ENCODE assay signal across 17 cellular contexts in genomic region chrX:45716747-45717146, GRCh38.
"Had no signal": no experiment of that assay in that cellular context is flagged by ENCODE, and none has a peak within 500 bp of the region (broad histone marks: within the 10 kb centered on the region; RNA-seq: fewer than 3 reads in every experiment).

No MANE protein-coding gene starts in this region.

- FAIRE-seq: pancreas had no signal

- H3K27ac ChIP-seq: brain microvascular endothelial cell, pancreas, stomach had no signal

- H3K4me1 ChIP-seq: pancreas, stomach had no signal

- H3K27me3 ChIP-seq: brain microvascular endothelial cell had no signal

- H3K27ac Mint-ChIP-seq: activated CD4-positive, alpha-beta T cell treated with anti-CD3 and anti-CD28 coated beads, Interleukin-2, amount 10 ng/mL, durations not matched to agents 7 days and 5 days; activated naive CD4-positive, alpha-beta T cell treated with anti-CD3 and anti-CD28 coated beads, Interleukin-2, amount 50 U/mL, for 72 hours; endodermal cell; T-helper 17 cell had no signal

- H3K4me3 ChIP-seq: pancreas, stomach, thoracic aorta had no signal

- H3K27me3 Mint-ChIP-seq: activated CD4-positive, alpha-beta T cell treated with anti-CD3 and anti-CD28 coated beads, Interleukin-2, amount 10 ng/mL, durations not matched to agents 7 days and 5 days; T-helper 17 cell had no signal

- H3K4me3 Mint-ChIP-seq: activated CD4-positive, alpha-beta T cell treated with anti-CD3 and anti-CD28 coated beads, Interleukin-2, amount 10 ng/mL, durations not matched to agents 7 days and 5 days; endodermal cell; neural crest cell; T-helper 17 cell had no signal

- H3K9me3 ChIP-seq: pancreas, stomach, thoracic aorta had no signal

- H3K4me1 Mint-ChIP-seq: endodermal cell had no signal

- H3K36me3 Mint-ChIP-seq: activated naive CD4-positive, alpha-beta T cell treated with anti-CD3 and anti-CD28 coated beads, Interleukin-2, amount 50 U/mL, for 72 hours had no signal

- ATAC-seq: activated naive CD4-positive, alpha-beta T cell treated with anti-CD3 and anti-CD28 coated beads, Interleukin-2, amount 50 U/mL, for 72 hours; left lobe of liver; pancreas; T-helper 17 cell had no signal

- H3K9me3 Mint-ChIP-seq: activated naive CD4-positive, alpha-beta T cell treated with anti-CD3 and anti-CD28 coated beads, Interleukin-2, amount 50 U/mL, for 72 hours had no signal

- H3K36me3 ChIP-seq: brain microvascular endothelial cell, pancreas, stomach, thoracic aorta had no signal

- DNase-seq: activated CD4-positive, alpha-beta T cell treated with anti-CD3 and anti-CD28 coated beads, Interleukin-2, amount 10 ng/mL, durations not matched to agents 7 days and 5 days; activated CD4-positive, CD25-positive, alpha-beta regulatory T cell; activated T-cell treated with anti-CD3 and anti-CD28 coated beads for 4 hours; amygdala; brain microvascular endothelial cell; endodermal cell; foreskin melanocyte; head of caudate nucleus; pancreas; stimulated activated CD4-positive, alpha-beta T cell treated with anti-CD3 and anti-CD28 coated beads, Interleukin-15, amount 100 ng/mL, for 24 hours; stimulated activated CD4-positive, alpha-beta T cell treated with anti-CD3 and anti-CD28 coated beads, Interleukin-4, amount 100 ng/mL, for 24 hours; stomach; T-helper 17 cell had no signal
